ENCODE assay signal across 7 cellular contexts in the genomic region with DNA sequence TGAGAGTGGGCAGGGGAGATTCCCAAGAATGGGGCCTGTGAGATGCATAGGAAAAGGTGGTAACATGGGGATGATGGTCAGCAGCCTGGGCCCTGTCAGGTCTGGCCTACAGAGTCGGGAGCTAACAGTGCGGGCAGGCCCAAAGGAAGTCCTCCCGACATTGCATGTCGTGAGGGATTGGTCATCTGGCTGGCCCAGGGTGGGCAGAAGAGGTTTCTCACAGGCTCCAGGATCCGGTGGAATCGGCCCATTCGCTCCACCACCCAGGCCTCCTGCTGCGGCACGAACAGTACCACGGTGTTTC. TPM values are rescaled to one million over a fixed set of nuclear protein-coding genes. Genes with fewer than 3 reads are reported as not detected.
DNase-seq lines count a peak whose midpoint lies in the region; ATAC-seq, FAIRE-seq and TF ChIP-seq lines count a peak whose summit lies in the region.

No MANE protein-coding gene starts in this region.

- H3K79me2 ChIP-seq in PC-3 (ENCODE audit: low read length) (peaks cover 20% of the 10 kb centered on the region), endothelial cell of umbilical vein (ENCODE audit: control insufficient read depth, insufficient read depth, low read length) (peaks cover 13% of the 10 kb centered on the region), neural progenitor cell (ENCODE audit: low read depth) (peaks cover 17% of the 10 kb centered on the region)

- H3K9me3 Mint-ChIP-seq in neural progenitor cell, result no peaks in the 10 kb centered on the region

- peak; percentile 2 for ATAC-seq in GM21576 (IDR thresholded peaks at IDR 0.05; ENCODE audit: unreplicated experiment)
- peak; percentile 44 for ATAC-seq in PC-3

- peak overlapping the region; percentile 96 for H3K4me2 ChIP-seq in PC-3 (ENCODE audit: low read length)
- H3K4me2 ChIP-seq in endothelial cell of umbilical vein (ENCODE audit: insufficient read depth, low read length), result peak overlapping the region; percentile 26
- H3K4me2 ChIP-seq in neural progenitor cell, result peak overlapping the region; percentile 95

- H3K36me3 ChIP-seq in PC-3 (ENCODE audit: low read depth, low read length) (0 out of 2 replicates have a peak, but pooled peaks cover 3% of the 10 kb centered on the region), endothelial cell of umbilical vein (ENCODE audit: control insufficient read depth in 2 of 2, extremely low read depth in 1 of 2, insufficient read depth in 2 of 2, low read length in 2 of 2) (peaks cover 12 to 45% of the 10 kb centered on the region in 2 experiments), neural progenitor cell (no peaks in the 10 kb centered on the region)

- H3F3A ChIP-seq in PC-3 (ENCODE audit: low read length, unreplicated experiment), result no peaks in the 10 kb centered on the region
- peaks cover 17% of the 10 kb centered on the region for H3F3A ChIP-seq in neural progenitor cell (ENCODE audit: low read depth)

- intact Hi-C loops in PC-3 (cut with micrococcal nuclease), result no loop called here
- intact Hi-C loops in endothelial cell of umbilical vein (cut with micrococcal nuclease), result no loop called here

- CTCF ChIA-PET in PC-3 (lab: Charles Lee), result interaction anchor here (1.0 to 1.1 kb wide), 2 partner anchors 10 to 13 kb away, joined by 3 to 7 read pairs; a partner anchor contains a TSS
- CTCF ChIA-PET in endothelial cell of umbilical vein (lab: Charles Lee), result interaction anchor here (0.8 to 3.0 kb wide), 8 partner anchors 10 to 451 kb away, joined by 3 to 13 read pairs (median 4); a partner anchor contains a TSS

- no peak for FAIRE-seq in endothelial cell of umbilical vein (lab: Jason Lieb, UNC)

- no peak for TF ChIP-seq CTCF in PC-3 (conservative IDR thresholded peaks at IDR 0.05; ENCODE audit: low read depth, low read length)
- no peak for TF ChIP-seq CTCF in endothelial cell of umbilical vein (IDR thresholded peaks at IDR 0.05; ENCODE audit: extremely low read depth in 1 of 2, insufficient read depth in 1 of 2, low read depth in 1 of 2, low read length in 2 of 2)
- TF ChIP-seq CTCF in neural progenitor cell (IDR thresholded peaks at IDR 0.05), result no peak

- H3K4me3 Mint-ChIP-seq in neural progenitor cell, result peak overlapping the region; percentile 94

- peaks cover 32% of the 10 kb centered on the region for H3K36me3 Mint-ChIP-seq in neural progenitor cell

- H3K4me1 ChIP-seq in PC-3 (ENCODE audit: insufficient read depth, low read length) (peaks cover 16% of the 10 kb centered on the region), endothelial cell of umbilical vein (ENCODE audit: control insufficient read depth, extremely low read depth, insufficient read depth, low read length) (peaks cover 13% of the 10 kb centered on the region), neural progenitor cell (peaks cover 16% of the 10 kb centered on the region)

- no peak for TF ChIP-seq POLR2A in endothelial cell of umbilical vein (IDR thresholded peaks at IDR 0.05; ENCODE audit: low read depth, low read length)

- H3K9me1 ChIP-seq in endothelial cell of umbilical vein (replicated peaks; ENCODE audit: control insufficient read depth, extremely low read depth, insufficient read depth, low read length), result no peaks in the 10 kb centered on the region

- no peaks in the 10 kb centered on the region for H3K9me3 ChIP-seq in PC-3 (ENCODE audit: low read length)
- no peaks in the 10 kb centered on the region for H3K9me3 ChIP-seq in endothelial cell of umbilical vein (replicated peaks; ENCODE audit: control insufficient read depth, insufficient read depth, low read length)
- H3K9me3 ChIP-seq in neural progenitor cell (ENCODE audit: low read depth), result no peaks in the 10 kb centered on the region

- dilution Hi-C loops in endothelial cell of umbilical vein (cut with MboI; ENCODE audit: extremely low pct_ligation_motif_present, low sequenced_read_pairs), result no loop called here

- BruUV-seq in PC-3 (replicated peaks; lab: Mats Ljungman, UMichigan), result no TSS peak
- no TSS peak for BruUV-seq in endothelial cell of umbilical vein (replicated peaks; lab: Mats Ljungman, UMichigan)

- H2AFZ ChIP-seq in PC-3 (ENCODE audit: low read length) (peak overlapping the region; percentile 74), endothelial cell of umbilical vein (ENCODE audit: low read depth, low read length) (peak overlapping the region; percentile 76), neural progenitor cell (replicated peaks) (peak overlapping the region; percentile 56)

- H3K4me3 ChIP-seq in PC-3 (ENCODE audit: low read length) (peak overlapping the region; percentile 83), endothelial cell of umbilical vein (replicated peaks in 1 of 3; ENCODE audit: insufficient read depth in 1 of 3, low read depth in 1 of 3, low read length in 3 of 3) (peak overlapping the region; percentile 50 to 83 (median 80)), neural progenitor cell (peak overlapping the region; percentile 80)

- H3K9me2 ChIP-seq in PC-3 (replicated peaks; ENCODE audit: low read length), result no peaks in the 10 kb centered on the region

- no peak for DNase-seq in PC-3
- DNase-seq in endothelial cell of umbilical vein (ENCODE audit: low read depth, low spot score), result no peak
- DNase-seq in neural progenitor cell (ENCODE audit: low spot score), result no peak
- DNase-seq in HPDE6-E6E7 (ENCODE audit: extremely low spot score), result no peak
- DNase-seq in NK-92 treated with Interleukin-12 subunit alpha and Interleukin-12 subunit beta, amount 100 ng/mL, for 24 hours (lab: John Stamatoyannopoulos, UW), result no peak
- DNase-seq in NCI-H226, result no peak

- peaks cover 45% of the 10 kb centered on the region for H3K4me1 Mint-ChIP-seq in neural progenitor cell

- H4K20me1 ChIP-seq in PC-3 (ENCODE audit: low read length) (no peaks in the 10 kb centered on the region), endothelial cell of umbilical vein (replicated peaks; ENCODE audit: control insufficient read depth, extremely low read depth, insufficient read depth, low read length) (no peaks in the 10 kb centered on the region), neural progenitor cell (ENCODE audit: low read depth) (no peaks in the 10 kb centered on the region)

- H3K9ac ChIP-seq in PC-3 (ENCODE audit: low read length) (peak overlapping the region; percentile 96), endothelial cell of umbilical vein (replicated peaks; ENCODE audit: extremely low read depth, insufficient read depth, low read length) (peak overlapping the region; percentile 91), neural progenitor cell (peak overlapping the region; percentile 90)

- H3K27ac ChIP-seq in PC-3 (ENCODE audit: low read length) (peak overlapping the region; percentile 13), endothelial cell of umbilical vein (ENCODE audit: insufficient read depth, low read depth, low read length) (peak overlapping the region; percentile 50), neural progenitor cell (peak overlapping the region; percentile 13)

- POLR2A ChIA-PET in PC-3 (lab: Charles Lee; ENCODE audit: unreplicated experiment), result interaction anchor here (0.7 kb wide), 1 partner anchor 731 kb away, joined by 3 read pairs; no protein-coding TSS in a partner anchor
- POLR2A ChIA-PET in endothelial cell of umbilical vein (lab: Charles Lee), result interaction anchor here (1.3 kb wide), 1 partner anchor 10 kb away, joined by 8 read pairs; no protein-coding TSS in a partner anchor

- H3K27ac Mint-ChIP-seq in neural progenitor cell, result peak overlapping the region; percentile 100

- H3K27me3 ChIP-seq in PC-3 (ENCODE audit: low read length) (no peaks in the 10 kb centered on the region), endothelial cell of umbilical vein (ENCODE audit: control insufficient read depth in 2 of 2, insufficient read depth in 2 of 2, low read length in 2 of 2) (no peaks in the 10 kb centered on the region), neural progenitor cell (no peaks in the 10 kb centered on the region)

- peaks cover 14% of the 10 kb centered on the region for H3K27me3 Mint-ChIP-seq in neural progenitor cell (ENCODE audit: insufficient read depth, low read depth)

RNA-seq across cellular contexts. Expression of a gene that starts 0.5 kb away (rescaled TPM):
- total RNA-seq in PC-3 (2014; rRNA removed) (161 and 175 TPM in 2 replicates), endothelial cell of umbilical vein (142 and 144 TPM in 2 replicates), neural progenitor cell (ENCODE audit: low replicate concordance) (114 and 130 TPM in 2 replicates)
- polyA plus RNA-seq in endothelial cell of umbilical vein, result 187 and 206 TPM in 2 replicates
- polyA plus RNA-seq in endothelial cell of umbilical vein (2011; cell fraction: cytosol; rRNA removed), result 186 and 208 TPM in 2 replicates
- 142 and 153 TPM in 2 replicates for polyA plus RNA-seq in endothelial cell of umbilical vein (2011; cell fraction: nucleus; rRNA removed)
- polyA plus RNA-seq in endothelial cell of umbilical vein (2012), result 155 and 168 TPM in 2 replicates
- 80.6 and 98.1 TPM in 2 replicates for polyA minus RNA-seq in endothelial cell of umbilical vein
- 36.0 TPM for polyA minus RNA-seq in endothelial cell of umbilical vein (2011; cell fraction: cytosol; rRNA and poly(A)+ RNA removed)
- 21.5 and 27.6 TPM in 2 replicates for polyA minus RNA-seq in endothelial cell of umbilical vein (2011; cell fraction: nucleus; rRNA and poly(A)+ RNA removed)

RNA-seq across cellular contexts. Expression of a gene that starts 6.0 kb away (rescaled TPM):
- total RNA-seq in PC-3 (2014; rRNA removed) (18.2 and 19.9 TPM in 2 replicates), endothelial cell of umbilical vein (17.7 and 23.5 TPM in 2 replicates), neural progenitor cell (ENCODE audit: low replicate concordance) (12.3 and 21.6 TPM in 2 replicates)
- 27.3 and 29.8 TPM in 2 replicates for polyA plus RNA-seq in endothelial cell of umbilical vein
- 15.6 and 15.7 TPM in 2 replicates for polyA plus RNA-seq in endothelial cell of umbilical vein (2011; cell fraction: cytosol; rRNA removed)
- polyA plus RNA-seq in endothelial cell of umbilical vein (2011; cell fraction: nucleus; rRNA removed), result 37.9 and 39.9 TPM in 2 replicates
- polyA plus RNA-seq in endothelial cell of umbilical vein (2012), result 12.1 and 16.4 TPM in 2 replicates
- polyA minus RNA-seq in endothelial cell of umbilical vein, result 26.8 and 30.7 TPM in 2 replicates
- 17.0 TPM for polyA minus RNA-seq in endothelial cell of umbilical vein (2011; cell fraction: cytosol; rRNA and poly(A)+ RNA removed)
- 14.3 and 21.3 TPM in 2 replicates for polyA minus RNA-seq in endothelial cell of umbilical vein (2011; cell fraction: nucleus; rRNA and poly(A)+ RNA removed)

RNA-seq across cellular contexts. Expression of a gene that starts 13.2 kb away (rescaled TPM):
- total RNA-seq in PC-3 (2014; rRNA removed), result 9.2 and 10.2 TPM in 2 replicates
- total RNA-seq in endothelial cell of umbilical vein, result 34.7 and 39.4 TPM in 2 replicates
- polyA plus RNA-seq in endothelial cell of umbilical vein, result 58.0 and 69.6 TPM in 2 replicates
- polyA plus RNA-seq in endothelial cell of umbilical vein (2011; cell fraction: cytosol; rRNA removed), result 40.5 and 44.3 TPM in 2 replicates
- polyA plus RNA-seq in endothelial cell of umbilical vein (2011; cell fraction: nucleus; rRNA removed), result 63.3 and 68.1 TPM in 2 replicates
- 39.3 and 47.8 TPM in 2 replicates for polyA plus RNA-seq in endothelial cell of umbilical vein (2012)
- 36.1 and 38.5 TPM in 2 replicates for polyA minus RNA-seq in endothelial cell of umbilical vein
- 3.2 TPM for polyA minus RNA-seq in endothelial cell of umbilical vein (2011; cell fraction: cytosol; rRNA and poly(A)+ RNA removed)
- 13.1 and 14.2 TPM in 2 replicates for polyA minus RNA-seq in endothelial cell of umbilical vein (2011; cell fraction: nucleus; rRNA and poly(A)+ RNA removed)
- total RNA-seq in neural progenitor cell (ENCODE audit: low replicate concordance), result 8.5 and 19.8 TPM in 2 replicates

RNA-seq across cellular contexts. Expression of a gene that starts 22.7 kb away (rescaled TPM):
- total RNA-seq in PC-3 (2014; rRNA removed) (32.6 and 44.8 TPM in 2 replicates), endothelial cell of umbilical vein (50.0 and 58.0 TPM in 2 replicates), neural progenitor cell (ENCODE audit: low replicate concordance) (89.4 and 97.1 TPM in 2 replicates)
- polyA plus RNA-seq in endothelial cell of umbilical vein, result 26.5 and 31.6 TPM in 2 replicates
- polyA plus RNA-seq in endothelial cell of umbilical vein (2011; cell fraction: cytosol; rRNA removed), result 25.1 and 25.9 TPM in 2 replicates
- polyA plus RNA-seq in endothelial cell of umbilical vein (2011; cell fraction: nucleus; rRNA removed), result 136 and 163 TPM in 2 replicates
- 34.0 and 48.0 TPM in 2 replicates for polyA plus RNA-seq in endothelial cell of umbilical vein (2012)
- polyA minus RNA-seq in endothelial cell of umbilical vein, result 31.6 and 38.1 TPM in 2 replicates
- 33.4 TPM for polyA minus RNA-seq in endothelial cell of umbilical vein (2011; cell fraction: cytosol; rRNA and poly(A)+ RNA removed)
- polyA minus RNA-seq in endothelial cell of umbilical vein (2011; cell fraction: nucleus; rRNA and poly(A)+ RNA removed), result 38.6 and 53.9 TPM in 2 replicates

RNA-seq across cellular contexts. Expression of a gene that starts 30.0 kb away (rescaled TPM):
- total RNA-seq in PC-3 (2014; rRNA removed) (324 and 343 TPM in 2 replicates), endothelial cell of umbilical vein (450 and 493 TPM in 2 replicates), neural progenitor cell (ENCODE audit: low replicate concordance) (238 and 309 TPM in 2 replicates)
- polyA plus RNA-seq in endothelial cell of umbilical vein, result 310 and 349 TPM in 2 replicates
- polyA plus RNA-seq in endothelial cell of umbilical vein (2011; cell fraction: cytosol; rRNA removed), result 326 and 364 TPM in 2 replicates
- polyA plus RNA-seq in endothelial cell of umbilical vein (2011; cell fraction: nucleus; rRNA removed), result 575 and 655 TPM in 2 replicates
- 540 and 568 TPM in 2 replicates for polyA plus RNA-seq in endothelial cell of umbilical vein (2012)
- polyA minus RNA-seq in endothelial cell of umbilical vein, result 905 and 912 TPM in 2 replicates
- polyA minus RNA-seq in endothelial cell of umbilical vein (2011; cell fraction: cytosol; rRNA and poly(A)+ RNA removed), result 223 TPM
- polyA minus RNA-seq in endothelial cell of umbilical vein (2011; cell fraction: nucleus; rRNA and poly(A)+ RNA removed), result 389 and 396 TPM in 2 replicates

Comparison
In these comparisons a context has a peak if more than half of its experiments do, and no peak if none do; other contexts are left out.
1. H3K4me2 ChIP-seq: peak in every context shown above with its lines; median percentile 96 in PC-3; 95 in neural progenitor cell; 26 in endothelial cell of umbilical vein.